Comparison of ENCODE assay signal across 8 cellular contexts in the genomic region with DNA sequence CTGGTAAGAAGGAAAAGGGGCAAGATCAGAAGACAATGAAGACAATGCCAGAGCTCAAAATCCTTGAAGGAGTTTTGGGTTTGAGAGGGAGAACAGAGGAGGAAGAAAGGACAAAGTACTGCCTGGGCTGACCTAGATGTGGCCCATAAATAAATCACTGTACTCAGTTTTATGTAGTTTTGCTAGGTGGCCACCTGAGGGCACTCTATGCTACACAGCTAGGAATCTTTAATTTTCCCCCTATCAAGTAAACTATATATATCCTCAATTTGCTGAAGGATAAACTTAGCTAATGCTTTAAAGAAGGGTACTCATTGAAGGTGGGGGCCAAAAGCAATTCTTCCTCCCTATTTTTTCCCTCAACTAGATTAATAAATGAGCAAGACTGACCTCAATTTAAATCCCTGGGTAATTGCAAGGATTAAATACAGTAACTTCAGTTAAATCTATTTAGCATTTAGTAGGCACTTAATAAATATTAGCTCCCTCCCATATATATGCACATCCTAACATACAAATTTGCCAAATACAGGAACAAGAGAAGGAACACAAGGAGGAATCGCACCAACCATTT.
A peak's percentile ranks its signal among the peaks of the same experiment; 100 is the strongest.
DNase-seq lines count a peak whose midpoint lies in the region; ATAC-seq lines count a peak whose summit lies in the region.

No MANE protein-coding gene starts in this region.

- H3K36me3 ChIP-seq in CD4-positive, alpha-beta memory T cell (ENCODE audit: insufficient read depth, low read length), result no peaks in the 10 kb centered on the region

- intact Hi-C loops in CD4-positive, alpha-beta memory T cell (cut with micrococcal nuclease), result no loop called here
- intact Hi-C loops in posterior vena cava (cut with DNase I), result loop anchor here in 1 of 2 donors (10.0 kb wide), 1 partner anchor 1547 kb away; no protein-coding TSS in a partner anchor

- H3K27ac Mint-ChIP-seq in CD4-positive, alpha-beta memory T cell, result peak overlapping the region in 2 of 7 donors; percentile 4 to 5
- no peak overlapping the region for H3K27ac Mint-ChIP-seq in activated T-helper 17 cell treated with anti-CD3 and anti-CD28 coated beads, Interleukin-2, amount 50 U/mL, for 72 hours

- CTCF ChIA-PET in CD4-positive, alpha-beta memory T cell (lab: Charles Lee; ENCODE audit: partially characterized antibody), result interaction anchor here (1.1 to 4.5 kb wide), 10 partner anchors 8 to 1546 kb away, joined by 3 to 35 read pairs (median 4); no protein-coding TSS in a partner anchor

- POLR2A ChIA-PET in CD4-positive, alpha-beta memory T cell (lab: Charles Lee; ENCODE audit: partially characterized antibody), result no interaction called here

- H3K36me3 Mint-ChIP-seq in CD4-positive, alpha-beta memory T cell, result no peaks in the 10 kb centered on the region
- no peaks in the 10 kb centered on the region for H3K36me3 Mint-ChIP-seq in activated T-helper 17 cell treated with anti-CD3 and anti-CD28 coated beads, Interleukin-2, amount 50 U/mL, for 72 hours (ENCODE audit: low read depth)

- peaks cover 9% of the 10 kb centered on the region for H3K4me1 ChIP-seq in CD4-positive, alpha-beta memory T cell (ENCODE audit: insufficient read depth, low read length)

- no peaks in the 10 kb centered on the region for H3K27me3 ChIP-seq in CD4-positive, alpha-beta memory T cell (ENCODE audit: insufficient read depth, low read length)

- H3K27ac ChIP-seq in CD4-positive, alpha-beta memory T cell (ENCODE audit: low read depth, low read length), result no peak overlapping the region

- peak in 3 of 5 donors; percentile 14 to 15 (median 14) for DNase-seq in CD4-positive, alpha-beta memory T cell
- peak; percentile 54 for DNase-seq in NCI-H146 (lab: John Stamatoyannopoulos, UW)
- peak; percentile 12 for DNase-seq in hepatic stellate cell (ENCODE audit: low spot score)
- peak; percentile 17 to 18 for DNase-seq in stimulated activated CD4-positive, alpha-beta T cell treated with anti-CD3 and anti-CD28 coated beads, Interleukin-2, amount 100 ng/mL, for 24 hours
- DNase-seq in posterior vena cava (ENCODE audit: low spot score), result no peak

- no peaks in the 10 kb centered on the region for H3K9me3 ChIP-seq in CD4-positive, alpha-beta memory T cell (ENCODE audit: control insufficient read depth in 1 of 2, low read length in 2 of 2)

- ATAC-seq in GM18508 (IDR thresholded peaks at IDR 0.05; ENCODE audit: insufficient read depth, unreplicated experiment) (peak; percentile 68), HG02870 (IDR thresholded peaks at IDR 0.05; ENCODE audit: unreplicated experiment) (peak; percentile 59)
- peak; percentile 59 for ATAC-seq in activated T-helper 17 cell treated with anti-CD3 and anti-CD28 coated beads, Interleukin-2, amount 50 U/mL, for 72 hours (replicated peaks)

- H3K4me3 Mint-ChIP-seq in CD4-positive, alpha-beta memory T cell, result peak overlapping the region in 1 of 8 donors; percentile 28
- H3K4me3 Mint-ChIP-seq in activated T-helper 17 cell treated with anti-CD3 and anti-CD28 coated beads, Interleukin-2, amount 50 U/mL, for 72 hours, result peak overlapping the region; percentile 46

- no peak overlapping the region for H3K4me3 ChIP-seq in CD4-positive, alpha-beta memory T cell (ENCODE audit: low read length in 2 of 2)

- no peaks in the 10 kb centered on the region for H3K9me3 Mint-ChIP-seq in CD4-positive, alpha-beta memory T cell
- H3K9me3 Mint-ChIP-seq in activated T-helper 17 cell treated with anti-CD3 and anti-CD28 coated beads, Interleukin-2, amount 50 U/mL, for 72 hours, result no peaks in the 10 kb centered on the region

- peaks cover 16 to 29% (median 19%) of the 10 kb centered on the region in 4 donors for H3K4me1 Mint-ChIP-seq in CD4-positive, alpha-beta memory T cell
- peaks cover 10% of the 10 kb centered on the region for H3K4me1 Mint-ChIP-seq in activated T-helper 17 cell treated with anti-CD3 and anti-CD28 coated beads, Interleukin-2, amount 50 U/mL, for 72 hours

- H3K27me3 Mint-ChIP-seq in CD4-positive, alpha-beta memory T cell, result peaks cover 0 to 1% of the 10 kb centered on the region in 2 donors
- H3K27me3 Mint-ChIP-seq in activated T-helper 17 cell treated with anti-CD3 and anti-CD28 coated beads, Interleukin-2, amount 50 U/mL, for 72 hours, result peaks cover 10% of the 10 kb centered on the region
